Comparison of ENCODE assay signal across 19 cellular contexts in the genomic region with DNA sequence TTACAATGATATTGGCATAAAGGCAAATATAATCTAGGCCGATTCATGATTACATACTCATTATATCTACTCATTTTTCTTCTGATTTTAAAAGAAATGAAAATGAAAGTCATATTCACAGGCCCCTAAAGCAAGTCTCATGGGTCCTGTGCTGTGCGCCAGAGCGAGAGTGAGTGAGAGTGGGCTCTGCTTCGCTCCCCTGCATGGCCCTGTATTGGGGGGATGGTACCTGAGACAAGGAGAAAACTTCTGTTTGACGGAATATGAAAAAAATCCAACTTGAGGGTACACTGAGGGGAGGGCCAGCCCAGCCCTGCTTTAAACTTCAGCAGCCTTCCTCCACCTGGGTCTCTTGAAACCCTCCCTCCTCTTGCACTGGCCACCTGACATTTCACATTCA.
"Had no signal": no experiment of that assay in that cellular context is flagged by ENCODE, and none has a peak within 500 bp of the region (broad histone marks: within the 10 kb centered on the region; RNA-seq: fewer than 3 reads in every experiment).

No MANE protein-coding gene starts in this region.

- H3K36me3 ChIP-seq: lower lobe of right lung, ovary, thyroid gland had no signal

- H3K4me1 Mint-ChIP-seq: central memory CD8-positive, alpha-beta T cell; immature natural killer cell; natural killer cell; stimulated activated naive CD8-positive, alpha-beta T cell treated with anti-CD3 and anti-CD28 coated beads, Interleukin-15, amount 100 ng/mL, for 72 hours had no signal

- H3K9me3 Mint-ChIP-seq: central memory CD8-positive, alpha-beta T cell; effector memory CD8-positive, alpha-beta T cell; immature natural killer cell; natural killer cell; stimulated activated naive CD8-positive, alpha-beta T cell treated with anti-CD3 and anti-CD28 coated beads, Interleukin-15, amount 100 ng/mL, for 72 hours; type B pancreatic cell had no signal

- DNase-seq: dermis blood vessel endothelial cell; effector memory CD8-positive, alpha-beta T cell; hypothalamus; immature natural killer cell; left ventricle myocardium superior; lower lobe of right lung; natural killer cell; occipital lobe; posterior cingulate gyrus; small intestine; stimulated activated CD4-positive, alpha-beta T cell treated with anti-CD3 and anti-CD28 coated beads, Interleukin-15, amount 100 ng/mL, for 24 hours; stimulated activated CD4-positive, alpha-beta T cell treated with anti-CD3 and anti-CD28 coated beads, Interleukin-2, amount 100 ng/mL, for 48 hours; stimulated activated naive CD4-positive, alpha-beta T cell; stimulated activated naive CD8-positive, alpha-beta T cell treated with anti-CD3 and anti-CD28 coated beads, Interleukin-15, amount 100 ng/mL, for 72 hours; thyroid gland had no signal

- H3K27me3 Mint-ChIP-seq: type B pancreatic cell had no signal

- H3K4me1 ChIP-seq: lower lobe of right lung, thyroid gland had no signal

- H3K27ac ChIP-seq: coronary artery, lower lobe of right lung, ovary, thyroid gland had no signal

- H3K4me3 Mint-ChIP-seq: central memory CD8-positive, alpha-beta T cell; effector memory CD8-positive, alpha-beta T cell; immature natural killer cell; natural killer cell; stimulated activated naive CD8-positive, alpha-beta T cell treated with anti-CD3 and anti-CD28 coated beads, Interleukin-15, amount 100 ng/mL, for 72 hours; type B pancreatic cell had no signal

- H3K27me3 ChIP-seq: ovary, thyroid gland had no signal

- H3K27ac Mint-ChIP-seq: effector memory CD8-positive, alpha-beta T cell; immature natural killer cell; natural killer cell; type B pancreatic cell had no signal

- H3K36me3 Mint-ChIP-seq: immature natural killer cell, natural killer cell, type B pancreatic cell had no signal

- ATAC-seq: effector memory CD8-positive, alpha-beta T cell; left ventricle myocardium superior; lower lobe of right lung; natural killer cell; stimulated activated naive CD8-positive, alpha-beta T cell treated with anti-CD3 and anti-CD28 coated beads, Interleukin-15, amount 100 ng/mL, for 72 hours had no signal

- H3K4me3 ChIP-seq: coronary artery, lower lobe of right lung, ovary, thyroid gland had no signal

- H3K9me3 ChIP-seq: lower lobe of right lung, ovary, thyroid gland had no signal
